ENCODE assay signal across 22 cellular contexts in genomic region chr1:236081546-236082227, GRCh38. TPM values are rescaled to one million over a fixed set of nuclear protein-coding genes. Genes with fewer than 3 reads are reported as not detected.
A peak's percentile ranks its signal among the peaks of the same experiment; 100 is the strongest.
DNase-seq lines count a peak whose midpoint lies in the region; ATAC-seq, FAIRE-seq and TF ChIP-seq lines count a peak whose summit lies in the region.
"Had no signal": no experiment of that assay in that cellular context is flagged by ENCODE, and none has a peak within 500 bp of the region (broad histone marks: within the 10 kb centered on the region; RNA-seq: fewer than 3 reads in every experiment).

No MANE protein-coding gene starts in this region.

- DNase-seq in ELR (ENCODE audit: low read depth) (peak; percentile 38), IMR-90 (no peak), H1 (ENCODE audit: low read depth in 1 of 2, low spot score in 2 of 2) (no peak), omental fat pad (ENCODE audit: low spot score) (no peak), DMS114 treated with DMSO at 0.1 percent for 48 hours (lab: John Stamatoyannopoulos, UW; ENCODE audit: unreplicated experiment) (no peak), NCI-H2171 (lab: John Stamatoyannopoulos, UW) (no peak)
- DNase-seq: CD4-positive, CD25-positive, alpha-beta regulatory T cell; COR-L47; DMS153; GOT3; NCI-H1417; NCI-H2029; NCI-H226; NCI-H510A treated with DMSO at 0.1 percent for 48 hours; NCI-H748 treated with DMSO at 0.1 percent for 48 hours had no signal

- H3K4me1 ChIP-seq in IMR-90 (ENCODE audit: control insufficient read depth, insufficient read depth, low read length) (peaks cover 5% of the 10 kb centered on the region; the same call in 1 of the 2 replicates), H1 (replicated peaks in 1 of 4; ENCODE audit: control insufficient read depth in 3 of 4, insufficient read depth in 4 of 4, low read length in 3 of 4) (no peaks in the 10 kb centered on the region)

- H3K4me3 ChIP-seq in IMR-90 (ENCODE audit: insufficient read depth, low read depth, low read length) (no peak overlapping the region), H1 (ENCODE audit: extremely low read depth in 1 of 4, insufficient read depth in 2 of 4, low read depth in 3 of 4, low read length in 4 of 4) (no peak overlapping the region)

- POLR2A ChIA-PET in IMR-90 (lab: Charles Lee; ENCODE audit: unreplicated experiment) (no interaction called here), H1 (lab: Charles Lee; ENCODE audit: partially characterized antibody) (no interaction called here)

- TF ChIP-seq CTCF in IMR-90 (conservative IDR thresholded peaks at IDR 0.05; ENCODE audit: low read depth, low read length) (no peak), H1 (IDR thresholded peaks at IDR 0.05; ENCODE audit: control extremely low read depth in 1 of 3, insufficient read depth in 1 of 3, low read depth in 1 of 3, low read length in 3 of 3) (no peak), omental fat pad (IDR thresholded peaks at IDR 0.05) (no peak)

- no peaks in the 10 kb centered on the region for H3K79me2 ChIP-seq in H1 (ENCODE audit: control insufficient read depth in 1 of 2, insufficient read depth in 2 of 2, low read length in 2 of 2)

- WGBS in IMR-90 (ENCODE audit: extremely low coverage in 2 of 2, insufficient read length in 1 of 2), 2 experiments, result 88% methylated on average over 4 of the region's 10 CpGs; no CpG with 5 or more reads in 1 of the 2 experiments
- 90% methylated on average over 10 of the region's 10 CpGs; no CpG with 5 or more reads in 1 of the 2 experiments for WGBS in H1 (ENCODE audit: extremely low coverage in 1 of 2, insufficient coverage in 1 of 2, insufficient read length in 1 of 2, insufficient replicate concordance in 2 of 2, low coverage in 1 of 2, low lambda C conversion rate in 2 of 2, missing lambda C conversion rate in 1 of 2), 2 experiments

- TF ChIP-seq EP300 in H1 (IDR thresholded peaks at IDR 0.05; ENCODE audit: borderline replicate concordance in 1 of 2, low read depth in 2 of 2, low read length in 2 of 2), result no peak

- peaks cover 2% of the 10 kb centered on the region; the same call in 1 of the 2 replicates for H3K9me1 ChIP-seq in IMR-90 (ENCODE audit: insufficient read depth, low read length)

- no peak for TF ChIP-seq POLR2A in IMR-90 (IDR thresholded peaks at IDR 0.05; ENCODE audit: low read depth, low read length)
- TF ChIP-seq POLR2A in H1 (IDR thresholded peaks at IDR 0.05; ENCODE audit: control extremely low read depth in 1 of 2, low read depth in 2 of 2, low read length in 2 of 2), result no peak

- H4K20me1 ChIP-seq in IMR-90 (ENCODE audit: insufficient read depth, low read length), result no peaks in the 10 kb centered on the region
- H4K20me1 ChIP-seq in H1 (replicated peaks in 1 of 2; ENCODE audit: control insufficient read depth in 1 of 2, insufficient read depth in 2 of 2, low read length in 2 of 2), result peaks cover 0 to 5% of the 10 kb centered on the region in 2 experiments

- CTCF ChIA-PET in IMR-90 (lab: Yijun Ruan, JAX) (no interaction called here), H1 (lab: Charles Lee; ENCODE audit: partially characterized antibody) (interaction anchor here (0.7 kb wide), 1 partner anchor 110 kb away, joined by 3 read pairs; no protein-coding TSS in a partner anchor)

- no peak overlapping the region; the same call in 1 of the 2 replicates for H2BK120ac ChIP-seq in IMR-90 (ENCODE audit: low read depth, low read length)
- no peak overlapping the region for H2BK120ac ChIP-seq in H1 (replicated peaks; ENCODE audit: low read depth, low read length)

- H4K5ac ChIP-seq in IMR-90 (ENCODE audit: low read depth, low read length) (no peak overlapping the region), H1 (ENCODE audit: insufficient read length, low read depth, low read length) (no peak overlapping the region)

- H3K79me1 ChIP-seq in IMR-90 (ENCODE audit: low read depth in 1 of 2, low read length in 2 of 2) (no peaks in the 10 kb centered on the region), H1 (ENCODE audit: low read depth, low read length) (no peaks in the 10 kb centered on the region)

- no peak overlapping the region for H3K4me2 ChIP-seq in IMR-90 (ENCODE audit: low read depth, low read length)
- H3K4me2 ChIP-seq in H1 (ENCODE audit: insufficient read depth in 1 of 2, low read depth in 2 of 2, low read length in 2 of 2), result no peak overlapping the region
- H3K4me2 ChIP-seq: KMS-11 had no signal

- no peak overlapping the region for H3K23ac ChIP-seq in IMR-90 (ENCODE audit: low read depth, low read length)
- no peak overlapping the region for H3K23ac ChIP-seq in H1 (ENCODE audit: insufficient read length)

- H3K27ac ChIP-seq in IMR-90 (ENCODE audit: insufficient read depth, low read length), result no peak overlapping the region
- H3K27ac ChIP-seq in H1 (ENCODE audit: low read depth, low read length), result no peak overlapping the region
- H3K27ac ChIP-seq: HL-60, KMS-11 had no signal

- H4K91ac ChIP-seq in IMR-90 (ENCODE audit: insufficient read depth, low read depth, low read length) (no peak overlapping the region), H1 (replicated peaks; ENCODE audit: insufficient read length, low read length) (no peak overlapping the region)

- TF ChIP-seq RAD21 in IMR-90 (IDR thresholded peaks at IDR 0.05; ENCODE audit: low read length) (no peak), H1 (IDR thresholded peaks at IDR 0.05 in 1 of 2, conservative IDR thresholded peaks at IDR 0.05 in 1 of 2; ENCODE audit: low read depth in 2 of 2, low read length in 2 of 2) (no peak)

- intact Hi-C loops in IMR-90 (cut with micrococcal nuclease), result no loop called here

- dilution Hi-C loops in IMR-90 (cut with HindIII; ENCODE audit: low sequenced_read_pairs, unreplicated experiment), result no loop called here

- H3K4ac ChIP-seq in IMR-90 (ENCODE audit: low read depth, low read length), result no peak overlapping the region
- H3K4ac ChIP-seq in H1 (replicated peaks; ENCODE audit: insufficient read length, low read depth, low read length), result no peak overlapping the region

- H2AK9ac ChIP-seq in IMR-90 (replicated peaks; ENCODE audit: low read depth, low read length, poor library complexity), result no peak overlapping the region

- no peak overlapping the region for H3K56ac ChIP-seq in IMR-90 (ENCODE audit: extremely low read depth, insufficient read depth, low read length)
- no peak overlapping the region for H3K56ac ChIP-seq in H1 (replicated peaks; ENCODE audit: insufficient read length, low read depth, low read length)

- no peak overlapping the region for H2BK15ac ChIP-seq in IMR-90 (ENCODE audit: low read depth, low read length)
- H2BK15ac ChIP-seq in H1 (ENCODE audit: low read length), result no peak overlapping the region

- no peak overlapping the region for H2BK20ac ChIP-seq in IMR-90 (ENCODE audit: low read depth, low read length)
- H2BK20ac ChIP-seq in H1 (ENCODE audit: low read length), result no peak overlapping the region

- peaks cover 7% of the 10 kb centered on the region; the same call in 1 of the 2 replicates for H3K23me2 ChIP-seq in H1 (ENCODE audit: low read depth, low read length)

- H3K9me3 ChIP-seq in IMR-90 (ENCODE audit: control insufficient read depth, insufficient read depth, low read length), result peaks cover 2% of the 10 kb centered on the region
- H3K9me3 ChIP-seq in H1 (ENCODE audit: insufficient read depth in 2 of 2, low read depth in 1 of 2, low read length in 1 of 2), result no peaks in the 10 kb centered on the region

- H3K14ac ChIP-seq in IMR-90 (replicated peaks; ENCODE audit: low read depth, low read length) (no peak overlapping the region), H1 (ENCODE audit: insufficient read length) (no peak overlapping the region)

- no peaks in the 10 kb centered on the region for H3K27me3 ChIP-seq in IMR-90 (ENCODE audit: control insufficient read depth, insufficient read depth, low read length)
- no peaks in the 10 kb centered on the region for H3K27me3 ChIP-seq in H1 (replicated peaks in 1 of 4; ENCODE audit: control insufficient read depth in 3 of 4, extremely low read depth in 1 of 4, insufficient read depth in 3 of 4, low read length in 3 of 4)

- H3K36me3 ChIP-seq in IMR-90 (ENCODE audit: control insufficient read depth, insufficient read depth, low read length) (no peaks in the 10 kb centered on the region), H1 (ENCODE audit: control insufficient read depth in 2 of 4, insufficient read depth in 4 of 4, low read length in 3 of 4) (no peaks in the 10 kb centered on the region)

- no peak overlapping the region for H2BK12ac ChIP-seq in H1 (ENCODE audit: low read depth, low read length)

- no peak overlapping the region for H2BK5ac ChIP-seq in IMR-90 (ENCODE audit: low read depth, low read length, poor library complexity, severe bottlenecking)
- no peak overlapping the region for H2BK5ac ChIP-seq in H1 (ENCODE audit: low read depth, low read length)

- H3K9ac ChIP-seq in IMR-90 (ENCODE audit: low read depth, low read length) (no peak overlapping the region), H1 (replicated peaks in 1 of 4; ENCODE audit: extremely low read depth in 1 of 4, low read depth in 3 of 4, low read length in 3 of 4) (no peak overlapping the region)
- H3K9ac ChIP-seq: KMS-11 had no signal

- H2AFZ ChIP-seq in IMR-90 (replicated peaks; ENCODE audit: low read length, poor library complexity) (peak overlapping the region; percentile 51), H1 (ENCODE audit: low read length) (0 out of 2 replicates have a peak overlapping the region, but pooled peaks have one; percentile 2)

- in situ Hi-C loops in IMR-90 (cut with MboI; ENCODE audit: low sequenced_read_pairs), result no loop called here

- BruUV-seq in IMR-90 (replicated peaks; lab: Mats Ljungman, UMichigan), result no TSS peak

- H4K8ac ChIP-seq in IMR-90 (ENCODE audit: low read depth in 2 of 2, low read length in 2 of 2) (no peak overlapping the region), H1 (ENCODE audit: extremely low read depth, insufficient read depth, low read length) (no peak overlapping the region)

- FAIRE-seq in H1 (lab: Jason Lieb, UNC), result no peak
- FAIRE-seq: GM19239, RCC 7860 had no signal

- ATAC-seq in IMR-90 (ENCODE audit: low read depth) (no peak), omental fat pad (ENCODE audit: low FRiP score) (peak; percentile 12), HG03460 (IDR thresholded peaks at IDR 0.05; ENCODE audit: unreplicated experiment) (no peak)
- ATAC-seq: Right ventricle myocardium inferior had no signal

- H3K18ac ChIP-seq in IMR-90 (ENCODE audit: low read depth, low read length) (no peak overlapping the region), H1 (ENCODE audit: extremely low read depth, low read length) (no peak overlapping the region)

- H2AK5ac ChIP-seq in IMR-90 (ENCODE audit: low read depth, low read length) (no peak overlapping the region), H1 (ENCODE audit: low read depth, low read length) (no peak overlapping the region)

RNA-seq across cellular contexts. Expression of gene NID1, which starts 16.8 kb away (rescaled TPM):
- total RNA-seq in IMR-90 (2012; rRNA removed) (21.9 and 23.9 TPM in 2 replicates), omental fat pad (100 to 1,000 TPM; 131 to 458 (median 203) TPM)
- polyA plus RNA-seq in IMR-90 (2012; rRNA removed) (80.8 and 83.3 TPM in 2 replicates), H1 (2011; rRNA removed) (20.9 and 32.3 TPM in 2 replicates)
- 47.5 and 63.2 TPM in 2 replicates for polyA plus RNA-seq in IMR-90 (2012; cell fraction: cytosol; rRNA removed)
- polyA plus RNA-seq in IMR-90 (2012; cell fraction: nucleus; rRNA removed; ENCODE audit: low replicate concordance), result 33.2 and 41.3 TPM in 2 replicates
- 24.9 and 25.4 TPM in 2 replicates for total RNA-seq in H1 (2021; fragmentation: NEBNext Ultra II Directional; extraction: Animal tissue kit (Norgen Biotek cat#: 25700))
- polyA plus RNA-seq in H1 (2011; cell fraction: cytosol; rRNA removed), result 13.5 TPM
- polyA plus RNA-seq in H1 (2011; cell fraction: nucleus; rRNA removed), result 41.0 TPM
- polyA plus RNA-seq in H1 (2012, experiment 1 of 2), result 23.2 to 28.5 TPM (median 24.9 TPM) in 4 replicates
- polyA plus RNA-seq in H1 (2012, experiment 2 of 2), result 10.7 TPM
- polyA plus RNA-seq in H1 (2013, experiment 1 of 2), result 82.7 TPM
- 66.1 TPM for polyA plus RNA-seq in H1 (2013, experiment 2 of 2)
- polyA minus RNA-seq in H1 (2011; rRNA and poly(A)+ RNA removed), result 23.0 and 27.1 TPM in 2 replicates
- polyA minus RNA-seq in H1 (2011; cell fraction: cytosol; rRNA and poly(A)+ RNA removed), result 21.0 TPM
- polyA minus RNA-seq in H1 (2011; cell fraction: nucleus; rRNA and poly(A)+ RNA removed), result 15.5 TPM
- total RNA-seq: HT-29 had no signal
- polyA plus RNA-seq: CD4-positive, CD25-positive, alpha-beta regulatory T cell had no signal
